8 cellular contexts compared by ENCODE assay signal in genomic region chr2:199977984-199978415, GRCh38. TPM values are rescaled to one million over a fixed set of nuclear protein-coding genes. Genes with fewer than 3 reads are reported as not detected.
DNase-seq lines count a peak whose midpoint lies in the region; ATAC-seq and TF ChIP-seq lines count a peak whose summit lies in the region.

No MANE protein-coding gene starts in this region.

- peak; percentile 85 for ATAC-seq in HG03175 (IDR thresholded peaks at IDR 0.05; ENCODE audit: unreplicated experiment)

- no peaks in the 10 kb centered on the region for H3K27me3 ChIP-seq in smooth muscle cell (ENCODE audit: low read depth)

- H3K4me2 ChIP-seq in smooth muscle cell: peak overlapping the region; percentile 48

- no peaks in the 10 kb centered on the region for H3K79me2 ChIP-seq in smooth muscle cell (ENCODE audit: low read depth)

- peak overlapping the region; percentile 62 for H3K27ac ChIP-seq in smooth muscle cell (ENCODE audit: low read depth)

- H4K20me1 ChIP-seq in smooth muscle cell (ENCODE audit: low read depth): no peaks in the 10 kb centered on the region

- H3K36me3 ChIP-seq in smooth muscle cell (ENCODE audit: low read depth): no peaks in the 10 kb centered on the region

- H3K4me1 ChIP-seq in smooth muscle cell (ENCODE audit: low read depth): peaks cover 11% of the 10 kb centered on the region

- no peak for TF ChIP-seq CTCF in smooth muscle cell (IDR thresholded peaks at IDR 0.05; ENCODE audit: borderline replicate concordance, insufficient read depth, poor library complexity, severe bottlenecking)

- H2AFZ ChIP-seq in smooth muscle cell (ENCODE audit: low read depth): no peak overlapping the region

- no peaks in the 10 kb centered on the region for H3F3A ChIP-seq in smooth muscle cell (ENCODE audit: low read depth)

- no peak overlapping the region for H3K9ac ChIP-seq in smooth muscle cell (ENCODE audit: low read depth)

- H3K4me3 ChIP-seq in smooth muscle cell: no peak overlapping the region

- peak; percentile 16 for DNase-seq in stimulated activated naive CD4-positive, alpha-beta T cell treated with Interleukin-2 at 50 U/mL for 16 hours (lab: John Stamatoyannopoulos, UW)
- DNase-seq in stimulated activated naive CD4-positive, alpha-beta T cell (lab: John Stamatoyannopoulos, UW): no peak
- peak; percentile 23 for DNase-seq in amniotic stem cell (lab: John Stamatoyannopoulos, UW)
- DNase-seq in smooth muscle cell (lab: John Stamatoyannopoulos, UW; ENCODE audit: unreplicated experiment): no peak
- no peak for DNase-seq in SK-N-DZ (ENCODE audit: low spot score)
- no peak for DNase-seq in activated CD4-positive, CD25-positive, alpha-beta regulatory T cell (lab: John Stamatoyannopoulos, UW)
- DNase-seq in NCI-H1417 treated with DMSO at 0.1 percent for 48 hours (lab: John Stamatoyannopoulos, UW): no peak

- H3K9me3 ChIP-seq in smooth muscle cell (replicated peaks; ENCODE audit: low read depth): no peaks in the 10 kb centered on the region

RNA-seq across cellular contexts. Expression of gene MAIP1, which starts 22.6 kb away (rescaled TPM):
- 32.2 and 133 TPM in 2 replicates for total RNA-seq in smooth muscle cell
- polyA plus RNA-seq in smooth muscle cell: 15.0 and 24.2 TPM in 2 replicates
- polyA plus RNA-seq in SK-N-DZ (2014; cell fraction: cytosol; rRNA removed): 32.9 and 33.5 TPM in 2 replicates
- 17.1 and 29.3 TPM in 2 replicates for polyA plus RNA-seq in SK-N-DZ (2014; cell fraction: nucleus; rRNA removed)

RNA-seq across cellular contexts. Expression of gene TYW5, which starts 22.7 kb away (rescaled TPM):
- total RNA-seq in smooth muscle cell: 7.9 and 14.6 TPM in 2 replicates
- 6.6 and 9.9 TPM in 2 replicates for polyA plus RNA-seq in smooth muscle cell
- 6.7 and 7.7 TPM in 2 replicates for polyA plus RNA-seq in SK-N-DZ (2014; cell fraction: cytosol; rRNA removed)
- polyA plus RNA-seq in SK-N-DZ (2014; cell fraction: nucleus; rRNA removed): 13.2 and 15.6 TPM in 2 replicates

Comparison
In these comparisons a context has a peak if more than half of its experiments do, and no peak if none do; other contexts are left out.
1. DNase-seq: peak in stimulated activated naive CD4-positive, alpha-beta T cell treated with Interleukin-2 at 50 U/mL for 16 hours (single experiment) and amniotic stem cell (single experiment); none in stimulated activated naive CD4-positive, alpha-beta T cell (0 of 6), smooth muscle cell (single experiment), SK-N-DZ (single experiment), activated CD4-positive, CD25-positive, alpha-beta regulatory T cell (0 of 4) and NCI-H1417 treated with DMSO at 0.1 percent for 48 hours (single experiment).